In genomic region chr1:227734546-227734857, GRCh38 we compare ENCODE assay signal across 8 cellular contexts. TPM values are rescaled to one million over a fixed set of nuclear protein-coding genes. Genes with fewer than 3 reads are reported as not detected.
DNase-seq lines count a peak whose midpoint lies in the region; ATAC-seq and TF ChIP-seq lines count a peak whose summit lies in the region.

No MANE protein-coding gene starts in this region.

- H3K9ac ChIP-seq in KMS-11 (peak overlapping the region; percentile 76), muscle layer of colon (ENCODE audit: low read length) (peak overlapping the region; percentile 68)

- DNase-seq in caudate nucleus (lab: John Stamatoyannopoulos, UW), result no peak
- no peak for DNase-seq in mucosa of gallbladder (ENCODE audit: low spot score)

- no peaks in the 10 kb centered on the region for H4K20me1 ChIP-seq in KMS-11 (ENCODE audit: insufficient read depth)

- H3K4me3 ChIP-seq in KMS-11 (IDR thresholded peaks at IDR 0.05; ENCODE audit: insufficient read depth, low read depth, low read length) (peak overlapping the region; percentile 72), muscle layer of colon (ENCODE audit: low read depth in 1 of 2, low read length in 2 of 2) (peak overlapping the region; percentile 91 to 95)

- TF ChIP-seq CTCF in KMS-11 (conservative IDR thresholded peaks at IDR 0.05; ENCODE audit: low read depth, low read length), result no peak

- peak overlapping the region; percentile 85 for H2AFZ ChIP-seq in KMS-11 (ENCODE audit: low read depth)

- H3K27me3 ChIP-seq in KMS-11 (ENCODE audit: insufficient read depth, low read depth) (no peaks in the 10 kb centered on the region), muscle layer of colon (ENCODE audit: control insufficient read depth in 1 of 2, insufficient read depth in 2 of 2, low read length in 2 of 2) (no peaks in the 10 kb centered on the region)

- peak; percentile 5 for ATAC-seq in GM19455 (IDR thresholded peaks at IDR 0.05; ENCODE audit: unreplicated experiment)
- ATAC-seq in HG03039 (IDR thresholded peaks at IDR 0.05; ENCODE audit: unreplicated experiment), result no peak
- no peak for ATAC-seq in GM18868 (IDR thresholded peaks at IDR 0.05; ENCODE audit: unreplicated experiment)
- no peak for ATAC-seq in HG03354 (IDR thresholded peaks at IDR 0.05; ENCODE audit: poor library complexity, severe bottlenecking, unreplicated experiment)

- peaks cover 57% of the 10 kb centered on the region for H3K79me2 ChIP-seq in KMS-11 (ENCODE audit: insufficient read depth, low read depth)

- peaks cover 24% of the 10 kb centered on the region for H3K4me1 ChIP-seq in KMS-11 (ENCODE audit: low read depth, poor library complexity, severe bottlenecking)
- peaks cover 34% of the 10 kb centered on the region for H3K4me1 ChIP-seq in muscle layer of colon (ENCODE audit: insufficient read depth, low read length)

- no peaks in the 10 kb centered on the region for H3K9me3 ChIP-seq in muscle layer of colon (ENCODE audit: low read length)

- H3K27ac ChIP-seq in KMS-11 (peak overlapping the region; percentile 52), caudate nucleus (ENCODE audit: low read depth, low read length) (peak overlapping the region; percentile 58), muscle layer of colon (ENCODE audit: low read depth, low read length) (peak overlapping the region; percentile 74)

- H3K4me2 ChIP-seq in KMS-11, result peak overlapping the region; percentile 41

- H3K36me3 ChIP-seq in KMS-11 (ENCODE audit: insufficient read depth) (no peaks in the 10 kb centered on the region), muscle layer of colon (ENCODE audit: insufficient read depth, low read length) (peaks cover 20% of the 10 kb centered on the region)

RNA-seq across cellular contexts. Expression of gene JMJD4, which starts 0.6 kb away (rescaled TPM):
- 14.1 TPM for total RNA-seq in mucosa of gallbladder

RNA-seq across cellular contexts. Expression of gene SNAP47, which starts 0.7 kb away (rescaled TPM):
- total RNA-seq in mucosa of gallbladder, result 32.3 TPM
